ENCODE assay signal across 9 cellular contexts in the genomic region with DNA sequence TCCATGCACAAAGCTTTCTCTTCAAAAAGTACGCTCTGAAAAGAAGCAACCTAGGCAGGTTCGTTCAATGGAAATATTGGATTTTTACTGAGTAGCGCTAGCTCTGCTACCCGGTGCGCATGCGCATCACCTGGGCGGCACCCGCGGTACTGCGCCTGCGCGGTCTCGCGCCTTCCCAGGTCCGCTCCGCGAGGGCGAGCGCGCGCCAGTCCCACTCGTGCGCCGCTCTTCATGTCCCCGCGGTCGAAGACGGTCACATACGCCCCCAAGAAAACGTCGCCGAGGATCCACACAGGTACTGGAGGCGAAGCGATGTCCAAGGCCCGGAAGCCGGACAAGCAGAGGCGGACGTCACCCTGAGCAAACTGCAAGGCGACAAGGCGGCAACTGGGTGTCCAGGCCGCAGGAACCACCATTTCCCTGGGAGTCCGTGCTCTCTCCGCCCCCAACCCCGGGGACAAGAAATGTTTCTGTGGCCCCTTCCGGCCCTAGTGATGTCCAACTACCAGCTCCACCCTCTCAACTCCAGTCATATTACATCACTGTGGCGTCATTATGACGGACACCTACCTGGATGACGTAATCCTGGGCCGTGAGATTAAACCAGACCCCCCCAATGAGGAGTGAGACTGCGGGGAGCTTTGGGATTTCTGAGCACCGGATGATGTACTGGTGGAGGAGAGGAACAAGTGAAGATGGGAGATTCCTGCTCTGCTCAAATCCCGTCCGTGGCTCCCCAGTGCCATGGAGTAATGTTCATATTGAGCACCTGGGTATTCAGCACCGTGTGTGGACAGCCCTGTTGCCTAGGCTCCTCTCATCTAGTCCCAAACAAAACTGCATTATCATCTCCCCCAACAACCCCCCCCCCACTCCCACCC. TPM values are rescaled to one million over a fixed set of nuclear protein-coding genes. Genes with fewer than 3 reads are reported as not detected.
DNase-seq lines count a peak whose midpoint lies in the region; ATAC-seq and TF ChIP-seq lines count a peak whose summit lies in the region.
"Had no signal": no experiment of that assay in that cellular context is flagged by ENCODE, and none has a peak within 500 bp of the region (broad histone marks: within the 10 kb centered on the region; RNA-seq: fewer than 3 reads in every experiment).

No MANE protein-coding gene starts in this region.

- peaks cover 6% of the 10 kb centered on the region for H3K36me3 Mint-ChIP-seq in neural crest cell (ENCODE audit: low read depth)

- TF ChIP-seq CTCF in fibroblast of mammary gland (conservative IDR thresholded peaks at IDR 0.05; ENCODE audit: control insufficient read depth, insufficient read depth, low read depth, low read length) (no peak), neural crest cell (conservative IDR thresholded peaks at IDR 0.05) (no peak)

- H3K4me3 Mint-ChIP-seq in neural crest cell = peak overlapping the region; percentile 92

- peak; percentile 11 for ATAC-seq in HG02870 (IDR thresholded peaks at IDR 0.05; ENCODE audit: unreplicated experiment)

- DNase-seq in NCI-H187 (lab: John Stamatoyannopoulos, UW) (peak; percentile 76 to 99), NCI-H187 treated with DMSO at 0.1 percent for 48 hours (lab: John Stamatoyannopoulos, UW) (no peak), NCI-H69 (lab: John Stamatoyannopoulos, UW) (peak; percentile 82), fibroblast of mammary gland (ENCODE audit: low read depth) (no peak), neural crest cell (ENCODE audit: low read depth, low spot score) (peak; percentile 83), substantia nigra (lab: John Stamatoyannopoulos, UW) (peak in 44 of 49 donors; percentile 60 to 95 (median 84))
- peak; percentile 86 for DNase-seq in activated T-cell treated with anti-CD3 and anti-CD28 coated beads, Interleukin-2, amount 50 U/mL, for 1 hour

- peak overlapping the region; percentile 94 for H3K27ac ChIP-seq in substantia nigra (ENCODE audit: low read depth, low read length, poor library complexity, severe bottlenecking)
- H3K27ac ChIP-seq: BLaER1 treated with 17β-estradiol and CSF1 and Interleukin-3, amounts not matched to agents 10 nM and 100 nM had no signal

- peak overlapping the region; percentile 52 for H3K4me3 ChIP-seq in fibroblast of mammary gland (ENCODE audit: control insufficient read depth, low read depth, low read length)
- H3K4me3 ChIP-seq: BLaER1 treated with 17β-estradiol and CSF1 and Interleukin-3, amounts not matched to agents 10 nM and 100 nM had no signal

- peaks cover 49% of the 10 kb centered on the region for H3K27me3 Mint-ChIP-seq in neural crest cell (ENCODE audit: low read depth)

- H3K4me1 Mint-ChIP-seq in neural crest cell = peaks cover 46% of the 10 kb centered on the region

- peaks cover 11% of the 10 kb centered on the region for H3K9me3 Mint-ChIP-seq in neural crest cell

- peak overlapping the region; percentile 96 for H3K27ac Mint-ChIP-seq in neural crest cell (ENCODE audit: unreplicated experiment)

RNA-seq across cellular contexts. Expression of a gene that starts 4.8 kb away (rescaled TPM):
- total RNA-seq in neural crest cell = 4.0 and 4.2 TPM in 2 replicates

RNA-seq across cellular contexts. Expression of a gene that starts 31.5 kb away (rescaled TPM):
- total RNA-seq in neural crest cell = 0.96 and 1.0 TPM in 2 replicates

RNA-seq across cellular contexts. Expression of a gene that starts 42.3 kb away (rescaled TPM):
- 21.8 and 22.8 TPM in 2 replicates for total RNA-seq in neural crest cell

RNA-seq across cellular contexts. Expression of a gene that starts 50.2 kb away (rescaled TPM):
- 151 and 160 TPM in 2 replicates for total RNA-seq in neural crest cell

Comparison
In these comparisons a context has a peak if more than half of its experiments do, and no peak if none do; other contexts are left out.
1. DNase-seq: peak in NCI-H187 (2 of 2), NCI-H69 (single experiment), activated T-cell treated with anti-CD3 and anti-CD28 coated beads, Interleukin-2, amount 50 U/mL, for 1 hour (single experiment), neural crest cell (single experiment) and substantia nigra (44 of 49); none in NCI-H187 treated with DMSO at 0.1 percent for 48 hours (single experiment) and fibroblast of mammary gland (single experiment).